Comparison of ENCODE assay signal across 12 cellular contexts in genomic region chr11:73311394-73311869, GRCh38. TPM values are rescaled to one million over a fixed set of nuclear protein-coding genes. Genes with fewer than 3 reads are reported as not detected.
DNase-seq lines count a peak whose midpoint lies in the region; ATAC-seq and TF ChIP-seq lines count a peak whose summit lies in the region.
"Had no signal": no experiment of that assay in that cellular context is flagged by ENCODE, and none has a peak within 500 bp of the region (broad histone marks: within the 10 kb centered on the region; RNA-seq: fewer than 3 reads in every experiment).

No MANE protein-coding gene starts in this region.

- H3K4me1 ChIP-seq in subcutaneous abdominal adipose tissue (ENCODE audit: control insufficient read depth in 5 of 5, insufficient read depth in 5 of 5, low read length in 5 of 5) = peaks cover 17 to 96% (median 88%) of the 10 kb centered on the region in 5 donors
- peaks cover 8% of the 10 kb centered on the region for H3K4me1 ChIP-seq in CD8-positive, alpha-beta T cell (ENCODE audit: insufficient read depth, low read length)

- H3K4me3 ChIP-seq in HFF-Myc (replicated peaks; ENCODE audit: low read depth, low read length) = peak overlapping the region; percentile 56
- peak overlapping the region; percentile 30 to 82 (median 74) for H3K4me3 ChIP-seq in subcutaneous abdominal adipose tissue (ENCODE audit: low read depth in 1 of 5, low read length in 5 of 5)
- H3K4me3 ChIP-seq in CD8-positive, alpha-beta T cell (ENCODE audit: low read depth, low read length) = no peak overlapping the region

- H3K9me3 Mint-ChIP-seq in mesothelial cell of epicardium = no peaks in the 10 kb centered on the region
- H3K9me3 Mint-ChIP-seq in CD8-positive, alpha-beta T cell = no peaks in the 10 kb centered on the region
- H3K9me3 Mint-ChIP-seq: T-helper 2 cell treated with Interferon-gamma antibody and Interleukin-4, amounts not matched to agents 5 μg/mL and 100 μg/mL, for 36 hours had no signal

- no peaks in the 10 kb centered on the region for H3K27me3 Mint-ChIP-seq in mesothelial cell of epicardium (ENCODE audit: low read depth)
- peaks cover 6% of the 10 kb centered on the region for H3K27me3 Mint-ChIP-seq in CD8-positive, alpha-beta T cell (ENCODE audit: low read depth)

- CTCF ChIA-PET in CD8-positive, alpha-beta T cell (lab: Charles Lee) = interaction anchor here (4.4 kb wide), 1 partner anchor 24 kb away, joined by 22 read pairs; no protein-coding TSS in a partner anchor

- H3K36me3 ChIP-seq in subcutaneous abdominal adipose tissue (ENCODE audit: control insufficient read depth in 5 of 5, insufficient read depth in 5 of 5, low read length in 5 of 5) = peaks cover 0 to 3% (median 0%) of the 10 kb centered on the region in 5 donors
- H3K36me3 ChIP-seq in CD8-positive, alpha-beta T cell (ENCODE audit: insufficient read depth, low read length) = no peaks in the 10 kb centered on the region

- H3K9ac ChIP-seq in subcutaneous abdominal adipose tissue (ENCODE audit: low read length in 5 of 5) = peak overlapping the region in 3 of 5 donors; percentile 0 to 51 (median 38)

- no peaks in the 10 kb centered on the region for H3K27me3 ChIP-seq in subcutaneous abdominal adipose tissue (ENCODE audit: control insufficient read depth in 5 of 5, insufficient read depth in 4 of 5, low read length in 5 of 5)
- H3K27me3 ChIP-seq in CD8-positive, alpha-beta T cell (ENCODE audit: insufficient read depth, low read length) = peaks cover 6% of the 10 kb centered on the region

- H3K27ac Mint-ChIP-seq in mesothelial cell of epicardium = peak overlapping the region; percentile 9
- H3K27ac Mint-ChIP-seq in CD8-positive, alpha-beta T cell = no peak overlapping the region
- H3K27ac Mint-ChIP-seq: T-helper 2 cell treated with Interferon-gamma antibody and Interleukin-4, amounts not matched to agents 5 μg/mL and 100 μg/mL, for 36 hours had no signal

- intact Hi-C loops in CD8-positive, alpha-beta T cell (cut with DNase I, micrococcal nuclease) = no loop called here

- POLR2A ChIA-PET in CD8-positive, alpha-beta T cell (lab: Charles Lee) = no interaction called here

- H3K27ac ChIP-seq in cingulate gyrus (ENCODE audit: low read depth, low read length) (peak overlapping the region; percentile 60), subcutaneous abdominal adipose tissue (ENCODE audit: low read depth, low read length) (peak overlapping the region; percentile 87)
- H3K27ac ChIP-seq in CD8-positive, alpha-beta T cell (ENCODE audit: low read depth, low read length) = no peak overlapping the region

- DNase-seq in HFF-Myc (ENCODE audit: extremely low read depth, low read depth) = no peak
- no peak for DNase-seq in mesothelial cell of epicardium (ENCODE audit: low spot score in 2 of 2, unreplicated experiment in 2 of 2)
- DNase-seq in NCI-H1105 treated with DMSO at 0.1 percent for 48 hours (lab: John Stamatoyannopoulos, UW) = no peak
- no peak for DNase-seq in CD8-positive, alpha-beta T cell
- DNase-seq in Kasumi-1 (lab: John Stamatoyannopoulos, UW) = no peak
- DNase-seq in DMS153 treated with DMSO at 0.1 percent for 48 hours (lab: John Stamatoyannopoulos, UW; ENCODE audit: unreplicated experiment) = no peak
- DNase-seq: anterior cingulate cortex; NCI-H1417 treated with DMSO at 0.1 percent for 48 hours; stimulated activated CD4-positive, alpha-beta T cell treated with anti-CD3 and anti-CD28 coated beads, Interleukin-4, amount 100 ng/mL, for 1 hour had no signal

- H3K36me3 Mint-ChIP-seq in mesothelial cell of epicardium = peaks cover 3% of the 10 kb centered on the region
- H3K36me3 Mint-ChIP-seq in CD8-positive, alpha-beta T cell = peaks cover 2% of the 10 kb centered on the region

- peaks cover 77% of the 10 kb centered on the region for H3K4me1 Mint-ChIP-seq in mesothelial cell of epicardium
- peaks cover 11% of the 10 kb centered on the region for H3K4me1 Mint-ChIP-seq in CD8-positive, alpha-beta T cell (ENCODE audit: low read depth)

- no peaks in the 10 kb centered on the region for H3K9me3 ChIP-seq in subcutaneous abdominal adipose tissue (ENCODE audit: control insufficient read depth in 5 of 5, low read length in 5 of 5)
- no peaks in the 10 kb centered on the region for H3K9me3 ChIP-seq in CD8-positive, alpha-beta T cell (ENCODE audit: low read length)

- ATAC-seq in CD8-positive, alpha-beta T cell = no peak

- H3K4me3 Mint-ChIP-seq in mesothelial cell of epicardium = peak overlapping the region; percentile 77
- H3K4me3 Mint-ChIP-seq in CD8-positive, alpha-beta T cell = no peak overlapping the region
- H3K4me3 Mint-ChIP-seq: T-helper 2 cell treated with Interferon-gamma antibody and Interleukin-4, amounts not matched to agents 5 μg/mL and 100 μg/mL, for 36 hours had no signal

- TF ChIP-seq CTCF in HFF-Myc (IDR thresholded peaks at IDR 0.05; ENCODE audit: low read depth, low read length, missing control alignments) (no peak), mesothelial cell of epicardium (IDR thresholded peaks at IDR 0.05; ENCODE audit: unreplicated experiment) (no peak)
- no peak for TF ChIP-seq CTCF in CD8-positive, alpha-beta T cell (IDR thresholded peaks at IDR 0.05)

RNA-seq across cellular contexts. Expression of gene ARHGEF17, which starts 3.4 kb away (rescaled TPM):
- total RNA-seq in mesothelial cell of epicardium = 136 to 150 TPM (median 140 TPM) in 3 replicates
- under 1 TPM in 1 of 2 experiments, not detected in 1; 0.14 TPM for total RNA-seq in CD8-positive, alpha-beta T cell

RNA-seq across cellular contexts. Expression of gene P2RY6, which starts 39.3 kb away (rescaled TPM):
- total RNA-seq in mesothelial cell of epicardium = 0.36 to 0.51 TPM (median 0.45 TPM) in 3 replicates
- total RNA-seq in CD8-positive, alpha-beta T cell = not detected

Comparison
In these comparisons a context has a peak if more than half of its experiments do, and no peak if none do; other contexts are left out.
1. RNA of gene ARHGEF17, which starts 3.4 kb away (total RNA-seq): 136 to 150 TPM in mesothelial cell of epicardium; 0.14 TPM in CD8-positive, alpha-beta T cell; every median in the first group is over 100 times any median in the second.